ENCODE assay signal across 10 cellular contexts in the genomic region with DNA sequence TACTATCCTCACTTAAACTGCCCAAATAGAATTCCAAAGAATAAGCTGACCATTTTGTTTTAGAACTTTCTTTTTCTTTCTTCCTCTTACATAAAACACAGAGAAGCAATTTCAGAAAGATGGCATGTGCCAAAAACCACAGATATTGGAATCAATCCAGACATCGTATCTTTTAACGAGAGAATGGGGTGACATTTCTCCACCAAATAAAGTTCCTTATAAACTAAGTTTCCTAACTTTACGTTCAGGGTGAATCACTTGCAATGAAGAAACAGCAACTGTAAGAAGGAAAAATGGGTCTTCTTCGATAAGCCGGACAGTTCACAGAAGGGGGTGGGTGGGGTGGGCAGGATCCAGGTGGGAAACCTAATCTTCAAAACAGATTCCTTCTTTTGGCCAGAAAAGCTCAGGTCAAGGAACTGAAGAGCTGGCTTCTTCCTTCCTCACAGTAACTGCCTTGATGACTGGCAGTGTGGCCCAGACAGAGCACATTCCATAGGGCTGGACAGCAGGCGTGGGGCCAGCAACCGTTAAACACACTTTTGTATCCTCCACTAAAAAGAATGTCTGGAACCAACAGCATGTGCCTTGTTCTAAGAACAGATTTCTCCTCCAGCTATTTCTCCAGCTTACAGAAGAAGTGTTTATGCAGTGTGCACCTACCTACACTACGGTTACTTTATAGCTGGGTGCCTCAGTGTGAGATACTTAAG. TPM values are rescaled to one million over a fixed set of nuclear protein-coding genes. Genes with fewer than 3 reads are reported as not detected.
A peak's percentile ranks its signal among the peaks of the same experiment; 100 is the strongest.
DNase-seq lines count a peak whose midpoint lies in the region; ATAC-seq and TF ChIP-seq lines count a peak whose summit lies in the region.
"Had no signal": no experiment of that assay in that cellular context is flagged by ENCODE, and none has a peak within 500 bp of the region (broad histone marks: within the 10 kb centered on the region; RNA-seq: fewer than 3 reads in every experiment).

No MANE protein-coding gene starts in this region.

- H3K27me3 ChIP-seq in liver (ENCODE audit: control insufficient read depth in 4 of 4, insufficient read depth in 4 of 4, low read length in 3 of 4) (no peaks in the 10 kb centered on the region), upper lobe of right lung (no peaks in the 10 kb centered on the region)
- H3K27me3 ChIP-seq in CD8-positive, alpha-beta memory T cell (ENCODE audit: insufficient read depth, low read length, poor library complexity, severe bottlenecking): no peaks in the 10 kb centered on the region

- intact Hi-C loops in upper lobe of right lung (cut with DNase I): no loop called here

- H3K27me3 Mint-ChIP-seq in CD8-positive, alpha-beta memory T cell: no peaks in the 10 kb centered on the region

- H3K4me1 Mint-ChIP-seq in CD8-positive, alpha-beta memory T cell: peaks cover 24 to 38% (median 29%) of the 10 kb centered on the region in 3 donors

- H3K9me3 ChIP-seq in liver (ENCODE audit: control insufficient read depth in 4 of 4, low read length in 3 of 4) (no peaks in the 10 kb centered on the region), upper lobe of right lung (no peaks in the 10 kb centered on the region)
- no peaks in the 10 kb centered on the region for H3K9me3 ChIP-seq in CD8-positive, alpha-beta memory T cell (ENCODE audit: low read length)

- WGBS in liver: 56% methylated on average over 8 of the region's 8 CpGs

- H3K36me3 ChIP-seq in liver (ENCODE audit: control insufficient read depth in 4 of 4, insufficient read depth in 3 of 4, low read depth in 1 of 4, low read length in 3 of 4) (no peaks in the 10 kb centered on the region), upper lobe of right lung (no peaks in the 10 kb centered on the region)
- no peaks in the 10 kb centered on the region for H3K36me3 ChIP-seq in CD8-positive, alpha-beta memory T cell (ENCODE audit: insufficient read depth, low read length)

- TF ChIP-seq CTCF in liver (IDR thresholded peaks at IDR 0.05; ENCODE audit: low read depth, low read length, missing input control): no peak
- TF ChIP-seq CTCF in upper lobe of right lung (IDR thresholded peaks at IDR 0.05): no peak

- H3K36me3 Mint-ChIP-seq in CD8-positive, alpha-beta memory T cell: peaks cover 4 to 7% (median 4%) of the 10 kb centered on the region in 3 donors

- CTCF ChIA-PET in CD8-positive, alpha-beta memory T cell (lab: Charles Lee): interaction anchor here (1.2 kb wide), 1 partner anchor 12 kb away, joined by 3 read pairs; no protein-coding TSS in a partner anchor

- POLR2A ChIA-PET in CD8-positive, alpha-beta memory T cell (lab: Charles Lee): no interaction called here

- TF ChIP-seq RAD21 in liver (IDR thresholded peaks at IDR 0.05): no peak

- DNase-seq in NCI-H226: peak; percentile 78
- peak; percentile 78 for DNase-seq in dermis blood vessel endothelial cell
- no peak for DNase-seq in upper lobe of right lung
- no peak for DNase-seq in NOMO-1 treated with dmso at 0.1 percent for 144 hours (lab: John Stamatoyannopoulos, UW; ENCODE audit: unreplicated experiment)
- no peak for DNase-seq in activated gamma-delta T cell treated with Interleukin-2 at 50 U/mL for 16 hours
- DNase-seq in CD8-positive, alpha-beta memory T cell: no peak
- DNase-seq in SHP77 (lab: John Stamatoyannopoulos, UW): no peak
- DNase-seq: NCI-H345; stimulated activated CD4-positive, alpha-beta T cell treated with anti-CD3 and anti-CD28 coated beads, Interleukin-4, amount 100 ng/mL, for 1 hour had no signal

- no peak overlapping the region for H3K9ac ChIP-seq in liver (ENCODE audit: low read depth in 1 of 2, low read length in 2 of 2)

- H3K4me1 ChIP-seq in liver (ENCODE audit: control insufficient read depth in 4 of 4, insufficient read depth in 4 of 4, low read length in 3 of 4) (peaks cover 0 to 19% (median 9%) of the 10 kb centered on the region in 4 donors), upper lobe of right lung (peaks cover 38% of the 10 kb centered on the region)
- H3K4me1 ChIP-seq in CD8-positive, alpha-beta memory T cell (ENCODE audit: insufficient read depth, low read length): peaks cover 24% of the 10 kb centered on the region

- H3K4me3 ChIP-seq in liver (ENCODE audit: low read depth in 1 of 3, low read length in 3 of 3) (no peak overlapping the region), upper lobe of right lung (no peak overlapping the region)
- no peak overlapping the region for H3K4me3 ChIP-seq in CD8-positive, alpha-beta memory T cell (ENCODE audit: low read length)

- peak; percentile 84 for ATAC-seq in upper lobe of right lung

- H3K9me3 Mint-ChIP-seq in CD8-positive, alpha-beta memory T cell: no peaks in the 10 kb centered on the region

- H3K4me3 Mint-ChIP-seq in CD8-positive, alpha-beta memory T cell: no peak overlapping the region

- H3K27ac ChIP-seq in liver (ENCODE audit: low read depth in 1 of 2, low read length in 2 of 2) (no peak overlapping the region), upper lobe of right lung (no peak overlapping the region)
- H3K27ac ChIP-seq in CD8-positive, alpha-beta memory T cell (ENCODE audit: low read depth, low read length): no peak overlapping the region

- no peak overlapping the region for H3K27ac Mint-ChIP-seq in CD8-positive, alpha-beta memory T cell

TF ChIP-seq in liver, 16 proteins besides CTCF, POLR2A, EP300 and RAD21:
- TF ChIP-seq, protein P1, sequence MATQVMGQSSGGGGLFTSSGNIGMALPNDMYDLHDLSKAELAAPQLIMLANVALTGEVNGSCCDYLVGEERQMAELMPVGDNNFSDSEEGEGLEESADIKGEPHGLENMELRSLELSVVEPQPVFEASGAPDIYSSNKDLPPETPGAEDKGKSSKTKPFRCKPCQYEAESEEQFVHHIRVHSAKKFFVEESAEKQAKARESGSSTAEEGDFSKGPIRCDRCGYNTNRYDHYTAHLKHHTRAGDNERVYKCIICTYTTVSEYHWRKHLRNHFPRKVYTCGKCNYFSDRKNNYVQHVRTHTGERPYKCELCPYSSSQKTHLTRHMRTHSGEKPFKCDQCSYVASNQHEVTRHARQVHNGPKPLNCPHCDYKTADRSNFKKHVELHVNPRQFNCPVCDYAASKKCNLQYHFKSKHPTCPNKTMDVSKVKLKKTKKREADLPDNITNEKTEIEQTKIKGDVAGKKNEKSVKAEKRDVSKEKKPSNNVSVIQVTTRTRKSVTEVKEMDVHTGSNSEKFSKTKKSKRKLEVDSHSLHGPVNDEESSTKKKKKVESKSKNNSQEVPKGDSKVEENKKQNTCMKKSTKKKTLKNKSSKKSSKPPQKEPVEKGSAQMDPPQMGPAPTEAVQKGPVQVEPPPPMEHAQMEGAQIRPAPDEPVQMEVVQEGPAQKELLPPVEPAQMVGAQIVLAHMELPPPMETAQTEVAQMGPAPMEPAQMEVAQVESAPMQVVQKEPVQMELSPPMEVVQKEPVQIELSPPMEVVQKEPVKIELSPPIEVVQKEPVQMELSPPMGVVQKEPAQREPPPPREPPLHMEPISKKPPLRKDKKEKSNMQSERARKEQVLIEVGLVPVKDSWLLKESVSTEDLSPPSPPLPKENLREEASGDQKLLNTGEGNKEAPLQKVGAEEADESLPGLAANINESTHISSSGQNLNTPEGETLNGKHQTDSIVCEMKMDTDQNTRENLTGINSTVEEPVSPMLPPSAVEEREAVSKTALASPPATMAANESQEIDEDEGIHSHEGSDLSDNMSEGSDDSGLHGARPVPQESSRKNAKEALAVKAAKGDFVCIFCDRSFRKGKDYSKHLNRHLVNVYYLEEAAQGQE (IDR thresholded peaks at IDR 0.05): peak; percentile 70
- no peak for TF ChIP-seq GABPA (IDR thresholded peaks at IDR 0.05 in 1 of 2, conservative IDR thresholded peaks at IDR 0.05 in 1 of 2)

RNA-seq across cellular contexts. Expression of a gene that starts 31.5 kb away (rescaled TPM):
- total RNA-seq in dermis blood vessel endothelial cell (32.2 and 34.5 TPM in 2 replicates), liver (10 to 100 TPM; 12.9 to 16.6 TPM), upper lobe of right lung (61.8 TPM)
- 1 to 10 TPM; 6.7 to 7.0 TPM for polyA plus RNA-seq in liver
- 10 to 100 TPM; 23.9 to 25.0 TPM for total RNA-seq in CD8-positive, alpha-beta memory T cell
- 12.5 TPM for polyA plus RNA-seq in CD8-positive, alpha-beta memory T cell

Comparison
In these comparisons a context has a peak if more than half of its experiments do, and no peak if none do; other contexts are left out.
1. DNase-seq: peak in NCI-H226 (single experiment) and dermis blood vessel endothelial cell (single experiment); none in upper lobe of right lung (single experiment), NOMO-1 treated with dmso at 0.1 percent for 144 hours (single experiment), activated gamma-delta T cell treated with Interleukin-2 at 50 U/mL for 16 hours (single experiment), CD8-positive, alpha-beta memory T cell (0 of 5) and SHP77 (0 of 2).